Comparison of ENCODE assay signal across 8 cellular contexts in genomic region chr17:27602721-27603445, GRCh38. TPM values are rescaled to one million over a fixed set of nuclear protein-coding genes. Genes with fewer than 3 reads are reported as not detected.
DNase-seq lines count a peak whose midpoint lies in the region; ATAC-seq and TF ChIP-seq lines count a peak whose summit lies in the region.

No MANE protein-coding gene starts in this region.

- peak overlapping the region in 1 of 9 donors; percentile 10 for H3K27ac Mint-ChIP-seq in naive thymus-derived CD4-positive, alpha-beta T cell
- H3K27ac Mint-ChIP-seq in stimulated activated effector memory CD8-positive, alpha-beta T cell treated with anti-CD3 and anti-CD28 coated beads, Interleukin-12 subunit alpha, Interleukin-12 subunit beta, amount 100 ng/mL, for 72 hours, result no peak overlapping the region

- H4K20me1 ChIP-seq in PC-3 (ENCODE audit: low read length), result 0 out of 2 replicates have a peak, but pooled peaks cover 4% of the 10 kb centered on the region

- CTCF ChIA-PET in PC-3 (lab: Charles Lee), result no interaction called here
- CTCF ChIA-PET in naive thymus-derived CD4-positive, alpha-beta T cell (lab: Charles Lee), result interaction anchor here (0.8 to 12.1 kb wide), 12 partner anchors 10 to 365 kb away, joined by 3 to 178 read pairs (median 4); no protein-coding TSS in a partner anchor

- peaks cover 4 to 11% (median 5%) of the 10 kb centered on the region in 5 donors for H3K36me3 Mint-ChIP-seq in naive thymus-derived CD4-positive, alpha-beta T cell
- H3K36me3 Mint-ChIP-seq in stimulated activated effector memory CD8-positive, alpha-beta T cell treated with anti-CD3 and anti-CD28 coated beads, Interleukin-12 subunit alpha, Interleukin-12 subunit beta, amount 100 ng/mL, for 72 hours, result peaks cover 57% of the 10 kb centered on the region

- no peaks in the 10 kb centered on the region for H3K27me3 Mint-ChIP-seq in naive thymus-derived CD4-positive, alpha-beta T cell

- H2AFZ ChIP-seq in PC-3 (ENCODE audit: low read length), result 0 out of 2 replicates have a peak overlapping the region, but pooled peaks have one; percentile 55

- H3K9me3 ChIP-seq in PC-3 (ENCODE audit: low read length), result no peaks in the 10 kb centered on the region
- H3K9me3 ChIP-seq in esophagus squamous epithelium, result no peaks in the 10 kb centered on the region
- no peaks in the 10 kb centered on the region for H3K9me3 ChIP-seq in naive thymus-derived CD4-positive, alpha-beta T cell (ENCODE audit: control insufficient read depth in 2 of 3, low read length in 3 of 3)

- no peak overlapping the region for H3K4me3 ChIP-seq in PC-3 (ENCODE audit: low read length)
- no peak overlapping the region for H3K4me3 ChIP-seq in esophagus squamous epithelium
- no peak overlapping the region for H3K4me3 ChIP-seq in naive thymus-derived CD4-positive, alpha-beta T cell (ENCODE audit: low read length)

- H3K4me1 ChIP-seq in PC-3 (ENCODE audit: insufficient read depth, low read length) (peaks cover 29% of the 10 kb centered on the region), esophagus squamous epithelium (peaks cover 4 to 36% (median 6%) of the 10 kb centered on the region in 3 donors)
- H3K4me1 ChIP-seq in naive thymus-derived CD4-positive, alpha-beta T cell (ENCODE audit: control insufficient read depth in 2 of 2, insufficient read depth in 2 of 2, low read length in 2 of 2), result no peaks in the 10 kb centered on the region

- peak; percentile 54 for ATAC-seq in HG02759 (IDR thresholded peaks at IDR 0.05; ENCODE audit: unreplicated experiment)
- ATAC-seq in PC-3, result peak; percentile 53
- peak; percentile 69 for ATAC-seq in naive thymus-derived CD4-positive, alpha-beta T cell
- ATAC-seq in stimulated activated effector memory CD8-positive, alpha-beta T cell treated with anti-CD3 and anti-CD28 coated beads, Interleukin-12 subunit alpha, Interleukin-12 subunit beta, amount 100 ng/mL, for 72 hours, result peak; percentile 57
- ATAC-seq in GM21737 (IDR thresholded peaks at IDR 0.05; ENCODE audit: unreplicated experiment), result no peak

- peaks cover 0 to 22% (median 3%) of the 10 kb centered on the region in 7 donors for H3K4me1 Mint-ChIP-seq in naive thymus-derived CD4-positive, alpha-beta T cell
- peaks cover 15% of the 10 kb centered on the region for H3K4me1 Mint-ChIP-seq in stimulated activated effector memory CD8-positive, alpha-beta T cell treated with anti-CD3 and anti-CD28 coated beads, Interleukin-12 subunit alpha, Interleukin-12 subunit beta, amount 100 ng/mL, for 72 hours

- no peaks in the 10 kb centered on the region for H3K79me2 ChIP-seq in PC-3 (ENCODE audit: low read length)

- WGBS in esophagus squamous epithelium, 2 donors, result 37 to 61% methylated on average over 4 to 5 of the region's 15 CpGs

- TF ChIP-seq CTCF in PC-3 (conservative IDR thresholded peaks at IDR 0.05; ENCODE audit: low read depth, low read length), result peak; percentile 85
- peak; percentile 92 to 99 (median 93) for TF ChIP-seq CTCF in esophagus squamous epithelium (IDR thresholded peaks at IDR 0.05)

- no TSS peak for BruUV-seq in PC-3 (replicated peaks; lab: Mats Ljungman, UMichigan)

- no peak for TF ChIP-seq POLR2A in esophagus squamous epithelium (IDR thresholded peaks at IDR 0.05)

- H3F3A ChIP-seq in PC-3 (ENCODE audit: low read length, unreplicated experiment), result peaks cover 4% of the 10 kb centered on the region

- POLR2A ChIA-PET in PC-3 (lab: Charles Lee; ENCODE audit: unreplicated experiment), result no interaction called here
- POLR2A ChIA-PET in naive thymus-derived CD4-positive, alpha-beta T cell (lab: Charles Lee), result interaction anchor here (1.2 kb wide), 1 partner anchor 366 kb away, joined by 3 read pairs; no protein-coding TSS in a partner anchor

- no peak overlapping the region for H3K4me2 ChIP-seq in PC-3 (ENCODE audit: low read length)

- no peak overlapping the region for H3K9ac ChIP-seq in PC-3 (ENCODE audit: low read length)

- no peak overlapping the region for H3K4me3 Mint-ChIP-seq in naive thymus-derived CD4-positive, alpha-beta T cell
- H3K4me3 Mint-ChIP-seq in stimulated activated effector memory CD8-positive, alpha-beta T cell treated with anti-CD3 and anti-CD28 coated beads, Interleukin-12 subunit alpha, Interleukin-12 subunit beta, amount 100 ng/mL, for 72 hours, result no peak overlapping the region

- intact Hi-C loops in PC-3 (cut with micrococcal nuclease) (loop anchor here (2.0 kb wide), 1 partner anchor 48 kb away; no protein-coding TSS in a partner anchor), esophagus squamous epithelium (cut with DNase I) (loop anchor here (2.0 to 5.0 kb wide), 3 partner anchors 48 to 366 kb away; no protein-coding TSS in a partner anchor)
- intact Hi-C loops in naive thymus-derived CD4-positive, alpha-beta T cell (cut with micrococcal nuclease), result loop anchor here (1.0 to 5.0 kb wide), 3 partner anchors 48 to 154 kb away; no protein-coding TSS in a partner anchor

- no peak overlapping the region for H3K27ac ChIP-seq in PC-3 (ENCODE audit: low read length)
- H3K27ac ChIP-seq in esophagus squamous epithelium, result no peak overlapping the region
- no peak overlapping the region for H3K27ac ChIP-seq in naive thymus-derived CD4-positive, alpha-beta T cell (ENCODE audit: low read depth, low read length)

- DNase-seq in COLO829 (ENCODE audit: low spot score), result peak; percentile 90
- peak; percentile 78 for DNase-seq in PC-3
- DNase-seq in activated T-cell treated with anti-CD3 and anti-CD28 coated beads for 4 hours, result peak; percentile 61
- no peak for DNase-seq in esophagus squamous epithelium (lab: John Stamatoyannopoulos, UW)
- DNase-seq in naive thymus-derived CD4-positive, alpha-beta T cell, result peak; percentile 39 to 77 (median 60)
- DNase-seq in stimulated activated effector memory CD8-positive, alpha-beta T cell treated with anti-CD3 and anti-CD28 coated beads, Interleukin-12 subunit alpha, Interleukin-12 subunit beta, amount 100 ng/mL, for 72 hours (ENCODE audit: low spot score in 2 of 2), result peak; percentile 68 to 84

- H3K36me3 ChIP-seq in PC-3 (ENCODE audit: low read depth, low read length), result no peaks in the 10 kb centered on the region
- peaks cover 28 to 83% (median 29%) of the 10 kb centered on the region in 3 donors for H3K36me3 ChIP-seq in esophagus squamous epithelium
- peaks cover 0 to 33% (median 0%) of the 10 kb centered on the region in 3 experiments for H3K36me3 ChIP-seq in naive thymus-derived CD4-positive, alpha-beta T cell (ENCODE audit: control insufficient read depth in 2 of 3, insufficient read depth in 3 of 3, low read length in 3 of 3)

- H3K9me2 ChIP-seq in PC-3 (replicated peaks; ENCODE audit: low read length), result no peaks in the 10 kb centered on the region

- H3K9me3 Mint-ChIP-seq in naive thymus-derived CD4-positive, alpha-beta T cell, result no peaks in the 10 kb centered on the region
- no peaks in the 10 kb centered on the region for H3K9me3 Mint-ChIP-seq in stimulated activated effector memory CD8-positive, alpha-beta T cell treated with anti-CD3 and anti-CD28 coated beads, Interleukin-12 subunit alpha, Interleukin-12 subunit beta, amount 100 ng/mL, for 72 hours

- H3K27me3 ChIP-seq in PC-3 (ENCODE audit: low read length) (no peaks in the 10 kb centered on the region), esophagus squamous epithelium (no peaks in the 10 kb centered on the region)
- H3K27me3 ChIP-seq in naive thymus-derived CD4-positive, alpha-beta T cell (ENCODE audit: control insufficient read depth in 2 of 2, insufficient read depth in 2 of 2, low read length in 2 of 2), result no peaks in the 10 kb centered on the region

RNA-seq across cellular contexts. Expression of gene LGALS9, which starts 28.1 kb away (rescaled TPM):
- 1.1 TPM in 1 of 2 replicates, not detected in the other for total RNA-seq in PC-3 (2014; rRNA removed)
- 10 to 100 TPM; 20.2 to 76.1 (median 23.9) TPM for total RNA-seq in esophagus squamous epithelium
- 100 to 1,000 TPM in 2 of 5 experiments, 10 to 100 TPM in 3; 11.0 to 198 (median 47.7) TPM for total RNA-seq in naive thymus-derived CD4-positive, alpha-beta T cell
- polyA plus RNA-seq in naive thymus-derived CD4-positive, alpha-beta T cell, result 10 to 100 TPM; 11.8 to 15.0 TPM
